ENCODE assay signal across 32 cellular contexts in genomic region chr5:125394661-125395280, GRCh38.
DNase-seq lines count a peak whose midpoint lies in the region; ATAC-seq, FAIRE-seq and TF ChIP-seq lines count a peak whose summit lies in the region.
"Had no signal": no experiment of that assay in that cellular context is flagged by ENCODE, and none has a peak within 500 bp of the region (broad histone marks: within the 10 kb centered on the region; RNA-seq: fewer than 3 reads in every experiment).

No MANE protein-coding gene starts in this region.

- H3K4me1 ChIP-seq in SK-N-SH (ENCODE audit: control insufficient read depth in 1 of 2, insufficient read depth in 2 of 2, low read depth in 1 of 2, low read length in 1 of 2): no peaks in the 10 kb centered on the region; a peak in 2 of 4 replicates
- H3K4me1 ChIP-seq in astrocyte (ENCODE audit: insufficient read depth, low read length): no peaks in the 10 kb centered on the region
- no peaks in the 10 kb centered on the region for H3K4me1 ChIP-seq in small intestine (ENCODE audit: control insufficient read depth in 2 of 2, insufficient read depth in 1 of 2, low read depth in 1 of 2, low read length in 1 of 2)
- H3K4me1 ChIP-seq: body of pancreas, left lung, thyroid gland had no signal

- peak; percentile 24; the same call in 1 of the 3 replicates for ATAC-seq in SK-N-SH treated with all-trans-retinoic acid at 6 μM for 48 hours
- no peak for ATAC-seq in HG02678 (IDR thresholded peaks at IDR 0.05; ENCODE audit: unreplicated experiment)
- ATAC-seq: body of pancreas; left lung; sciatic nerve; stimulated activated naive CD8-positive, alpha-beta T cell treated with anti-CD3 and anti-CD28 coated beads, Interleukin-15, amount 100 ng/mL, for 72 hours had no signal

- CTCF ChIA-PET in SK-N-SH (lab: Yijun Ruan, JAX): no interaction called here

- FAIRE-seq in astrocyte (lab: Jason Lieb, UNC) (no peak), small intestine (lab: Jason Lieb, UNC) (no peak)
- FAIRE-seq: D721Med, frontal cortex had no signal

- WGBS in SK-N-SH (ENCODE audit: low lambda C conversion rate): 50% methylated on average over 1 of the region's 1 CpG
- WGBS in small intestine, 3 donors: 18 to 72% (median 71%) methylated on average over 1 of the region's 1 CpG

- H3K4me3 Mint-ChIP-seq in astrocyte (ENCODE audit: unreplicated experiment): no peak overlapping the region
- H3K4me3 Mint-ChIP-seq: activated naive CD8-positive, alpha-beta T cell treated with anti-CD3 and anti-CD28 coated beads, Interleukin-2, amount 10 ng/mL, durations not matched to agents 7 days and 5 days; naive B cell; stimulated activated naive CD8-positive, alpha-beta T cell treated with anti-CD3 and anti-CD28 coated beads, Interleukin-15, amount 100 ng/mL, for 72 hours had no signal

- H3K36me3 ChIP-seq in SK-N-SH (replicated peaks in 1 of 2; ENCODE audit: control insufficient read depth in 1 of 2, insufficient read depth in 2 of 2, low read length in 1 of 2): no peaks in the 10 kb centered on the region
- no peaks in the 10 kb centered on the region for H3K36me3 ChIP-seq in astrocyte (ENCODE audit: insufficient read depth, low read length)
- H3K36me3 ChIP-seq in small intestine (ENCODE audit: control insufficient read depth in 2 of 2, insufficient read depth in 2 of 2, low read length in 2 of 2): no peaks in the 10 kb centered on the region
- H3K36me3 ChIP-seq: left lung, neutrophil, thyroid gland had no signal

- H3K36me3 Mint-ChIP-seq in astrocyte (ENCODE audit: low read depth, unreplicated experiment): no peaks in the 10 kb centered on the region
- H3K36me3 Mint-ChIP-seq: activated naive CD8-positive, alpha-beta T cell treated with anti-CD3 and anti-CD28 coated beads, Interleukin-2, amount 10 ng/mL, durations not matched to agents 7 days and 5 days had no signal

- H3K9ac ChIP-seq in SK-N-SH (no peak overlapping the region), astrocyte (ENCODE audit: low read length) (no peak overlapping the region)

- H3F3A ChIP-seq in SK-N-SH (replicated peaks; ENCODE audit: insufficient read depth): no peaks in the 10 kb centered on the region

- DNase-seq in SK-N-SH (no peak), astrocyte (ENCODE audit: low read depth) (peak; percentile 89), fibroblast of peridontal ligament (ENCODE audit: extremely low read depth) (peak; percentile 17), small intestine (peak; percentile 43), KBM-7 (no peak), DMS53 treated with DMSO at 0.1 percent for 48 hours (lab: John Stamatoyannopoulos, UW; ENCODE audit: unreplicated experiment) (no peak)
- DNase-seq: activated CD4-positive, alpha-beta T cell treated with anti-CD3 and anti-CD28 coated beads for 4 hours; activated effector memory CD4-positive, alpha-beta T cell treated with Interleukin-2 at 50 U/mL for 16 hours; activated naive CD8-positive, alpha-beta T cell treated with anti-CD3 and anti-CD28 coated beads, Interleukin-2, amount 10 ng/mL, durations not matched to agents 7 days and 5 days; activated T-cell treated with anti-CD3 and anti-CD28 coated beads for 4 hours; body of pancreas; effector CD4-positive, alpha-beta T cell; erythroblast; GOT3; left lung; naive B cell; NCI-H1092; NCI-H187; NCI-H2171 treated with DMSO at 0.1 percent for 48 hours; NCI-H524; NK-92 treated with Interleukin-12 subunit alpha and Interleukin-12 subunit beta, amount 100 ng/mL, for 24 hours; stimulated activated naive CD8-positive, alpha-beta T cell treated with anti-CD3 and anti-CD28 coated beads, Interleukin-15, amount 100 ng/mL, for 72 hours; thyroid gland had no signal

- peaks cover 7% of the 10 kb centered on the region for H3K4me1 Mint-ChIP-seq in astrocyte (ENCODE audit: low read depth, unreplicated experiment)
- H3K4me1 Mint-ChIP-seq: stimulated activated naive CD8-positive, alpha-beta T cell treated with anti-CD3 and anti-CD28 coated beads, Interleukin-15, amount 100 ng/mL, for 72 hours had no signal

- H3K27me3 ChIP-seq in SK-N-SH (ENCODE audit: insufficient read depth) (no peaks in the 10 kb centered on the region), astrocyte (ENCODE audit: insufficient read depth, low read length) (no peaks in the 10 kb centered on the region), small intestine (ENCODE audit: control insufficient read depth in 2 of 2, insufficient read depth in 2 of 2, low read length in 2 of 2) (no peaks in the 10 kb centered on the region)
- H3K27me3 ChIP-seq: body of pancreas, left lung, neutrophil, thyroid gland had no signal

- H3K27me3 Mint-ChIP-seq in astrocyte (ENCODE audit: low read depth, unreplicated experiment): no peaks in the 10 kb centered on the region
- H3K27me3 Mint-ChIP-seq: activated naive CD8-positive, alpha-beta T cell treated with anti-CD3 and anti-CD28 coated beads, Interleukin-2, amount 10 ng/mL, durations not matched to agents 7 days and 5 days; progenitor cell of endocrine pancreas; stimulated activated naive CD8-positive, alpha-beta T cell treated with anti-CD3 and anti-CD28 coated beads, Interleukin-15, amount 100 ng/mL, for 72 hours had no signal

- H3K4me2 ChIP-seq in SK-N-SH (no peak overlapping the region), astrocyte (ENCODE audit: low read length) (no peak overlapping the region)

- H3K9me2 ChIP-seq in SK-N-SH: no peaks in the 10 kb centered on the region

- H3K27ac ChIP-seq in SK-N-SH (ENCODE audit: low read depth in 2 of 2, low read length in 1 of 2) (no peak overlapping the region), astrocyte (ENCODE audit: low read depth, low read length) (no peak overlapping the region), small intestine (ENCODE audit: low read depth in 1 of 2, low read length in 1 of 2) (no peak overlapping the region)
- H3K27ac ChIP-seq: 22Rv1, body of pancreas, left lung, neutrophil, SK-N-MC, thyroid gland had no signal

- no peak overlapping the region for H3K27ac Mint-ChIP-seq in astrocyte (ENCODE audit: unreplicated experiment)
- H3K27ac Mint-ChIP-seq: activated naive CD8-positive, alpha-beta T cell treated with anti-CD3 and anti-CD28 coated beads, Interleukin-2, amount 10 ng/mL, durations not matched to agents 7 days and 5 days; naive B cell; progenitor cell of endocrine pancreas; stimulated activated naive CD8-positive, alpha-beta T cell treated with anti-CD3 and anti-CD28 coated beads, Interleukin-15, amount 100 ng/mL, for 72 hours had no signal

- TF ChIP-seq CTCF in SK-N-SH (IDR thresholded peaks at IDR 0.05): no peak
- TF ChIP-seq CTCF in astrocyte (IDR thresholded peaks at IDR 0.05; ENCODE audit: insufficient read depth, low read depth, low read length): no peak

- H3K9me3 ChIP-seq in SK-N-SH (no peaks in the 10 kb centered on the region), astrocyte (ENCODE audit: insufficient read depth, low read depth, low read length) (no peaks in the 10 kb centered on the region), small intestine (ENCODE audit: control insufficient read depth, low read depth) (peaks cover 2% of the 10 kb centered on the region)
- H3K9me3 ChIP-seq: body of pancreas, neutrophil, thyroid gland had no signal

- H3K79me2 ChIP-seq in SK-N-SH (ENCODE audit: insufficient read depth): no peaks in the 10 kb centered on the region
- no peaks in the 10 kb centered on the region for H3K79me2 ChIP-seq in astrocyte (ENCODE audit: insufficient read depth, low read length)

- H3K4me3 ChIP-seq in SK-N-SH (ENCODE audit: low read depth in 2 of 2, low read length in 1 of 2): no peak overlapping the region
- no peak overlapping the region for H3K4me3 ChIP-seq in astrocyte (ENCODE audit: insufficient read depth, low read depth, low read length)
- H3K4me3 ChIP-seq in small intestine (ENCODE audit: low read depth in 1 of 2, low read length in 2 of 2): no peak overlapping the region
- H3K4me3 ChIP-seq: body of pancreas, left lung, SK-N-MC, thyroid gland had no signal

- H2AFZ ChIP-seq in SK-N-SH (ENCODE audit: low read depth) (no peak overlapping the region), astrocyte (ENCODE audit: low read depth, low read length) (no peak overlapping the region)

- TF ChIP-seq RAD21 in SK-N-SH (IDR thresholded peaks at IDR 0.05; ENCODE audit: low read length): no peak

- POLR2A ChIA-PET in SK-N-SH (lab: Yijun Ruan, JAX): no interaction called here

- no peak for TF ChIP-seq EP300 in SK-N-SH (IDR thresholded peaks at IDR 0.05; ENCODE audit: borderline replicate concordance in 1 of 2, low read depth in 1 of 2, low read length in 1 of 2)

- no peaks in the 10 kb centered on the region for H4K20me1 ChIP-seq in SK-N-SH (ENCODE audit: insufficient read depth)
- H4K20me1 ChIP-seq in astrocyte (ENCODE audit: insufficient read depth, low read length): no peaks in the 10 kb centered on the region

- H3K9me3 Mint-ChIP-seq in astrocyte (ENCODE audit: unreplicated experiment): peaks cover 2% of the 10 kb centered on the region
- H3K9me3 Mint-ChIP-seq: activated naive CD8-positive, alpha-beta T cell treated with anti-CD3 and anti-CD28 coated beads, Interleukin-2, amount 10 ng/mL, durations not matched to agents 7 days and 5 days had no signal

- in situ Hi-C loops in KBM-7 (cut with MboI; ENCODE audit: low pct_unique_long_range_greater_than_20kb, low sequenced_read_pairs): no loop called here

TF ChIP-seq in SK-N-SH treated with all-trans-retinoic acid at 6 μM for 48 hours, 23 proteins besides CTCF, POLR2A, EP300 and RAD21 (continues in another document):
- TF ChIP-seq GLIS3 (CRISPR knock-in tag; IDR thresholded peaks at IDR 0.05): no peak

TF ChIP-seq in SK-N-SH, 30 proteins besides CTCF, POLR2A, EP300 and RAD21:
- TF ChIP-seq EZH2phosphoT487 (IDR thresholded peaks at IDR 0.05; ENCODE audit: borderline replicate concordance, low read depth) (no peak), GATA2 (CRISPR knock-in tag; IDR thresholded peaks at IDR 0.05) (no peak), USF2 (IDR thresholded peaks at IDR 0.05; ENCODE audit: borderline replicate concordance, low read depth, low read length) (no peak)

Comparison
In these comparisons a context has a peak if more than half of its experiments do, and no peak if none do; other contexts are left out.
1. DNase-seq: peak in astrocyte (single experiment), fibroblast of peridontal ligament (single experiment) and small intestine (single experiment); none in SK-N-SH (single experiment), KBM-7 (single experiment) and DMS53 treated with DMSO at 0.1 percent for 48 hours (single experiment).